21 cellular contexts compared by ENCODE assay signal in genomic region chr9:4861145-4861544, GRCh38.
DNase-seq lines count a peak whose midpoint lies in the region; ATAC-seq, FAIRE-seq and TF ChIP-seq lines count a peak whose summit lies in the region.
"Had no signal": no experiment of that assay in that cellular context is flagged by ENCODE, and none has a peak within 500 bp of the region (broad histone marks: within the 10 kb centered on the region; RNA-seq: fewer than 3 reads in every experiment).

No MANE protein-coding gene starts in this region.

- no peaks in the 10 kb centered on the region for H3K9me1 ChIP-seq in K562 (ENCODE audit: control insufficient read depth, insufficient read depth, low read length)

- WGBS in K562 (ENCODE audit: insufficient coverage, low coverage, missing lambda C conversion rate) = 8% methylated on average over 2 of the region's 2 CpGs

- H3K79me2 ChIP-seq in K562 (ENCODE audit: control insufficient read depth, insufficient read depth, low read length) = peaks cover 94% of the 10 kb centered on the region

- no TSS peak for BruUV-seq in K562 (replicated peaks; lab: Mats Ljungman, UMichigan)

- H3K9me3 ChIP-seq in K562 (replicated peaks; ENCODE audit: control insufficient read depth, insufficient read depth, low read depth, low read length) (no peaks in the 10 kb centered on the region), thoracic aorta (no peaks in the 10 kb centered on the region)
- H3K9me3 ChIP-seq: BE2C had no signal

- H4K20me1 ChIP-seq in K562 (replicated peaks; ENCODE audit: control insufficient read depth, insufficient read depth, low read length) = no peaks in the 10 kb centered on the region

- ATAC-seq in K562 (no peak), thoracic aorta (ENCODE audit: insufficient number of reproducible peaks, low FRiP score, low read depth) (no peak), HG02938 (IDR thresholded peaks at IDR 0.05; ENCODE audit: unreplicated experiment) (no peak)
- ATAC-seq: HCT116 had no signal

- peak overlapping the region; percentile 83; the same call in 1 of the 3 replicates for H3K27ac ChIP-seq in K562 (ENCODE audit: extremely low read depth, low read depth, low read length)
- peak overlapping the region; percentile 20 for H3K27ac ChIP-seq in epithelial cell of prostate
- H3K27ac ChIP-seq in thoracic aorta = peak overlapping the region; percentile 14 to 32

- no peak overlapping the region for H2AFZ ChIP-seq in K562 (ENCODE audit: low read depth, low read length)

- H3K4me1 ChIP-seq in K562 (replicated peaks in 1 of 2; ENCODE audit: control insufficient read depth in 2 of 2, insufficient read depth in 2 of 2, low read length in 2 of 2) (peaks cover 49 to 87% of the 10 kb centered on the region in 2 experiments), thoracic aorta (ENCODE audit: control insufficient read depth in 1 of 2, low read depth in 2 of 2) (peaks cover 44 to 73% of the 10 kb centered on the region in 2 donors)

- no peak for FAIRE-seq in K562 (lab: Jason Lieb, UNC)
- FAIRE-seq: A204.1, GM12892, GM18507, HTR-8/SVneo had no signal

- TF ChIP-seq RAD21 in K562 (CRISPR knock-in tag; conservative IDR thresholded peaks at IDR 0.05 in 1 of 2, IDR thresholded peaks at IDR 0.05 in 1 of 2) = no peak

- in situ Hi-C loops in K562 (cut with MboI) = loop anchor here (5.0 kb wide), 1 partner anchor 121 kb away; no protein-coding TSS in a partner anchor

- intact Hi-C loops in K562 (cut with micrococcal nuclease) = loop anchor here (5.0 kb wide), 1 partner anchor 34 kb away; no protein-coding TSS in a partner anchor

- H3K4me3 ChIP-seq in K562 (no peak overlapping the region), thoracic aorta (no peak overlapping the region)

- H3K4me2 ChIP-seq in K562 (ENCODE audit: insufficient read depth, low read length) = no peak overlapping the region

- no peak for TF ChIP-seq EP300 in K562 (IDR thresholded peaks at IDR 0.05; ENCODE audit: low read length)

- H3K9ac ChIP-seq in K562 (ENCODE audit: insufficient read depth in 1 of 2, low read depth in 2 of 2, low read length in 2 of 2) = no peak overlapping the region

- TF ChIP-seq CTCF in K562 (IDR thresholded peaks at IDR 0.05 in 2 of 3, conservative IDR thresholded peaks at IDR 0.05 in 1 of 3; ENCODE audit: insufficient read depth in 2 of 3, low read depth in 1 of 3, low read length in 3 of 3) (no peak), thoracic aorta (IDR thresholded peaks at IDR 0.05) (no peak)

- DNase-seq in K562 (ENCODE audit: extremely low read depth in 1 of 4, low spot score in 3 of 4) (no peak), epithelial cell of prostate (ENCODE audit: low read depth, low spot score) (no peak), thoracic aorta (ENCODE audit: low spot score) (no peak), NCI-H1092 treated with DMSO at 0.1 percent for 48 hours (lab: John Stamatoyannopoulos, UW) (no peak), NCI-H510A (lab: John Stamatoyannopoulos, UW) (no peak)
- DNase-seq: ACHN; BE2C; C1 segment of cervical spinal cord; CD4-positive, CD25-positive, alpha-beta regulatory T cell; DMS153; DMS79; GDM1; GOT3; H7; HFFc6 had no signal

- H3K36me3 ChIP-seq in K562 (ENCODE audit: control insufficient read depth, insufficient read depth, low read length) (peaks cover 84% of the 10 kb centered on the region), thoracic aorta (peaks cover 9% of the 10 kb centered on the region)

- CTCF ChIA-PET in K562 (lab: Yijun Ruan, JAX; ENCODE audit: low intra/inter-chr PET ratio) = interaction anchor here (0.6 kb wide), 1 partner anchor 148 kb away, joined by 3 read pairs; no protein-coding TSS in a partner anchor

- TF ChIP-seq POLR2A in K562 (conservative IDR thresholded peaks at IDR 0.05) = no peak

- POLR2A ChIA-PET in K562 (lab: Yijun Ruan, JAX) = interaction anchor here (3.9 kb wide), 1 partner anchor 9 kb away, joined by 33 read pairs; no protein-coding TSS in a partner anchor

- H3K27me3 ChIP-seq in K562 (ENCODE audit: control insufficient read depth in 2 of 2, insufficient read depth in 2 of 2, low read length in 2 of 2) (no peaks in the 10 kb centered on the region), thoracic aorta (replicated peaks; ENCODE audit: insufficient read depth) (no peaks in the 10 kb centered on the region)
- H3K27me3 ChIP-seq: BE2C had no signal

TF ChIP-seq in K562, 482 proteins besides CTCF, POLR2A, EP300 and RAD21:
- TF ChIP-seq ZNF699 (CRISPR knock-in tag; IDR thresholded peaks at IDR 0.05; ENCODE audit: insufficient replicate concordance) (no peak), NR0B1 (IDR thresholded peaks at IDR 0.05; ENCODE audit: partially characterized antibody) (no peak), MCM5 (IDR thresholded peaks at IDR 0.05; ENCODE audit: low read depth) (no peak), MEIS2 (IDR thresholded peaks at IDR 0.05; ENCODE audit: partially characterized antibody) (no peak), BRF1 (IDR thresholded peaks at IDR 0.05; ENCODE audit: borderline replicate concordance, extremely low read depth, insufficient read length) (no peak), ZNF655 (CRISPR knock-in tag; IDR thresholded peaks at IDR 0.05) (no peak), ZNF444 (CRISPR knock-in tag; IDR thresholded peaks at IDR 0.05) (no peak), ZFP30 (CRISPR knock-in tag; IDR thresholded peaks at IDR 0.05; ENCODE audit: borderline replicate concordance) (no peak), ZNF830 (CRISPR knock-in tag; IDR thresholded peaks at IDR 0.05) (no peak), FOXA3 (CRISPR knock-in tag; conservative IDR thresholded peaks at IDR 0.05 in 1 of 2, IDR thresholded peaks at IDR 0.05 in 1 of 2) (no peak), MNT (conservative IDR thresholded peaks at IDR 0.05) (no peak), ZNF212 (CRISPR knock-in tag; IDR thresholded peaks at IDR 0.05) (no peak), TEAD1 (CRISPR knock-in tag; IDR thresholded peaks at IDR 0.05) (no peak), PTTG1 (tag; IDR thresholded peaks at IDR 0.05; ENCODE audit: low read depth) (no peak), HEY1 (CRISPR knock-in tag; IDR thresholded peaks at IDR 0.05; ENCODE audit: borderline replicate concordance) (no peak), SRSF9 (IDR thresholded peaks at IDR 0.05; ENCODE audit: borderline replicate concordance, low read depth, low read length) (no peak)

Comparison
In these comparisons a context has a peak if more than half of its experiments do, and no peak if none do; other contexts are left out.
1. H3K27ac ChIP-seq: peak in every context shown above with its lines; median percentile 83 in K562; 23 in thoracic aorta; 20 in epithelial cell of prostate.